ENCODE assay signal across 8 cellular contexts in the genomic region with DNA sequence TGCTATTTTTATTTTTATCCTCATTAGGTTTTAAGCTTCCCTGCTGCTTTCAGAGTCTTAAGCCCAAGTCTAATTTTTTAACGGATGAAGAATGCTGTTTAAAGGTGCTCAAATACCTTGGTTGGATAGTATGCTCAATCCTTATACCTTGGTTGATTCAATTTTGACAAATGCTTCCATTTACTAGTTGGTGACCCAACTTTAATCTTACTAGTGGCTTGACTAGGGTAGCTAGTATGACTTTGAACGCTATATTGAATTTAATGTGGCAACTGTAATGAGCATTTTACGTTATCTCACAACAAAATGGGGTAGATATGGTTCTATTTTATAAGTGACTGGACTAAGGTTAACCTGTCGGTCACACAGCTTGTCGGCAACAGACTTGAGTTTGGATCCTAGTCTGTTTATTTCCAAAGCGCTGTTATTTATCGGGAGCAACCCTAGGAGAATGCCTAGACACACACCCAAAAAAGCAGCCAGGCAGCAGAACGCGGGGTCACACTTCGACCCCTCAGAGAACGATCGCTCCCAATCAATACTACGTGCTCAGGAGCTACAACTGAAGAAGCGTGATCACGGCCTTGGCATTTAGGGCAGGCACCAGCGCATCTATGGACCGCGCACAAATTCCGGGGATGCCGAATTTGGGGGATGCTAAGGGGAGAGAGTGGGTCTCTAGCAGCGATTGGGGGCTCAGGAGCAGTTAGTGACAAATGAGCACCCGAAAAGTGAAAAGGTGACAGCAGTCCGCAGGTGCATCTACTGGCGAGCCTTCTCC. TPM values are rescaled to one million over a fixed set of nuclear protein-coding genes. Genes with fewer than 3 reads are reported as not detected.
DNase-seq lines count a peak whose midpoint lies in the region; ATAC-seq, FAIRE-seq and TF ChIP-seq lines count a peak whose summit lies in the region.

No MANE protein-coding gene starts in this region.

- no peaks in the 10 kb centered on the region for H3K27me3 ChIP-seq in small intestine (ENCODE audit: control insufficient read depth in 2 of 2, insufficient read depth in 2 of 2, low read length in 2 of 2)

- H3K4me3 Mint-ChIP-seq in natural killer cell: peak overlapping the region; percentile 90

- peaks cover 23 to 27% of the 10 kb centered on the region in 2 donors for H3K4me1 Mint-ChIP-seq in natural killer cell

- H3K4me1 ChIP-seq in small intestine (ENCODE audit: control insufficient read depth in 2 of 2, insufficient read depth in 1 of 2, low read depth in 1 of 2, low read length in 1 of 2): peaks cover 0 to 2% of the 10 kb centered on the region in 2 donors

- no peaks in the 10 kb centered on the region for H3K9me3 Mint-ChIP-seq in natural killer cell

- H3K9me3 ChIP-seq in small intestine (ENCODE audit: control insufficient read depth, low read depth): no peaks in the 10 kb centered on the region

- H3K27ac ChIP-seq in RWPE1 (no peak overlapping the region), small intestine (ENCODE audit: low read depth in 1 of 2, low read length in 1 of 2) (no peak overlapping the region)

- POLR2A ChIA-PET in RWPE1 (lab: Yijun Ruan, JAX; ENCODE audit: low non-redundant PET): interaction anchor here (0.7 kb wide), 1 partner anchor 53 kb away, joined by 4 read pairs; no protein-coding TSS in a partner anchor

- FAIRE-seq in RCC 7860 (lab: Jason Lieb, UNC) (no peak), small intestine (lab: Jason Lieb, UNC) (no peak)

- H3K4me3 ChIP-seq in small intestine (ENCODE audit: low read depth in 1 of 2, low read length in 2 of 2): peak overlapping the region in 1 of 2 donors; percentile 59

- peak overlapping the region; percentile 21 to 69 for H3K27ac Mint-ChIP-seq in natural killer cell

- no peaks in the 10 kb centered on the region for H3K36me3 Mint-ChIP-seq in natural killer cell

- peak; percentile 46 for DNase-seq in cerebellar cortex (ENCODE audit: low spot score)
- DNase-seq in natural killer cell: no peak
- DNase-seq in RWPE1 (ENCODE audit: low spot score): no peak
- no peak for DNase-seq in midbrain (lab: John Stamatoyannopoulos, UW)
- no peak for DNase-seq in RCC 7860 (ENCODE audit: low spot score)
- no peak for DNase-seq in small intestine

- no peaks in the 10 kb centered on the region for H3K36me3 ChIP-seq in small intestine (ENCODE audit: control insufficient read depth in 2 of 2, insufficient read depth in 2 of 2, low read length in 2 of 2)

- intact Hi-C loops in natural killer cell (cut with micrococcal nuclease): no loop called here

- CTCF ChIA-PET in RWPE1 (lab: Yijun Ruan, JAX): interaction anchor here (0.5 to 2.0 kb wide), 5 partner anchors 25 to 1864 kb away, joined by 3 to 6 read pairs (median 4); no protein-coding TSS in a partner anchor

- 13 to 23% (median 15%) methylated on average over 24 of the region's 24 CpGs for WGBS in small intestine, 3 donors

- ATAC-seq in GM18907 (IDR thresholded peaks at IDR 0.05; ENCODE audit: unreplicated experiment) (peak; percentile 15), HG03521 (IDR thresholded peaks at IDR 0.05; ENCODE audit: unreplicated experiment) (peak; percentile 1), natural killer cell (peak in 1 of 3 donors; percentile 1)

- no peaks in the 10 kb centered on the region for H3K27me3 Mint-ChIP-seq in natural killer cell (ENCODE audit: low read depth in 2 of 2)

- TF ChIP-seq CTCF in natural killer cell (IDR thresholded peaks at IDR 0.05): no peak
- no peak for TF ChIP-seq CTCF in RWPE1 (conservative IDR thresholded peaks at IDR 0.05; ENCODE audit: low read depth)

RNA-seq across cellular contexts. Expression of gene ALDH5A1, which starts 0.6 kb away (rescaled TPM):
- 1 to 10 TPM; 4.8 to 7.5 (median 6.8) TPM for total RNA-seq in natural killer cell
- 1 to 10 TPM; 1.3 to 6.4 (median 2.2) TPM for polyA plus RNA-seq in small intestine

RNA-seq across cellular contexts. Expression of gene GPLD1, which starts 4.8 kb away (rescaled TPM):
- 1 to 10 TPM in 1 of 3 donors, under 1 TPM in 2; 0.86 to 1.3 (median 0.88) TPM for total RNA-seq in natural killer cell
- under 1 TPM in 1 of 3 donors, not detected in 2; 0.28 TPM for polyA plus RNA-seq in small intestine
